22 cellular contexts compared by ENCODE assay signal in genomic region chr1:2105781-2106524, GRCh38. TPM values are rescaled to one million over a fixed set of nuclear protein-coding genes. Genes with fewer than 3 reads are reported as not detected.
DNase-seq lines count a peak whose midpoint lies in the region; ATAC-seq and TF ChIP-seq lines count a peak whose summit lies in the region.
"Had no signal": no experiment of that assay in that cellular context is flagged by ENCODE, and none has a peak within 500 bp of the region (broad histone marks: within the 10 kb centered on the region; RNA-seq: fewer than 3 reads in every experiment).

No MANE protein-coding gene starts in this region.

- H3K36me3 Mint-ChIP-seq in mesothelial cell of epicardium, result peaks cover 5% of the 10 kb centered on the region

- H3K4me3 ChIP-seq in BLaER1 treated with 17β-estradiol and CSF1 and Interleukin-3, amounts not matched to agents 10 nM and 100 nM, result no peak overlapping the region
- H3K4me3 ChIP-seq in RWPE2 (ENCODE audit: severe bottlenecking) (no peak overlapping the region), left lung (no peak overlapping the region), trophoblast cell (ENCODE audit: low read depth, low read length) (no peak overlapping the region)
- H3K4me3 ChIP-seq: K562, PC-9 had no signal

- TF ChIP-seq CTCF in RWPE2 (IDR thresholded peaks at IDR 0.05; ENCODE audit: poor library complexity, severe bottlenecking) (no peak), left lung (IDR thresholded peaks at IDR 0.05) (no peak), mesothelial cell of epicardium (IDR thresholded peaks at IDR 0.05; ENCODE audit: unreplicated experiment) (no peak)

- peak overlapping the region; percentile 34 for H2BK5ac ChIP-seq in trophoblast cell (ENCODE audit: low read depth, low read length, poor library complexity)

- H3K36me3 ChIP-seq in BLaER1 treated with 17β-estradiol and CSF1 and Interleukin-3, amounts not matched to agents 10 nM and 100 nM, result 0 out of 22 replicates have a peak, but pooled peaks cover 0 to 3% (median 0%) of the 10 kb centered on the region in 11 experiments
- H3K36me3 ChIP-seq in RWPE2 (ENCODE audit: low read depth), result no peaks in the 10 kb centered on the region
- H3K36me3 ChIP-seq in left lung, result no peaks in the 10 kb centered on the region
- H3K36me3 ChIP-seq in trophoblast cell (ENCODE audit: control insufficient read depth in 1 of 2, insufficient read depth in 2 of 2, low read length in 2 of 2), result peaks cover 25 to 29% of the 10 kb centered on the region in 2 experiments

- no peak overlapping the region for H2AFZ ChIP-seq in trophoblast cell (ENCODE audit: insufficient read depth, low read length, poor library complexity)
- H2AFZ ChIP-seq: PC-9 had no signal

- peak overlapping the region in 3 of 11 experiments; percentile 71 to 75 (median 71); a peak in 3 of 22 replicates for H3K27ac ChIP-seq in BLaER1 treated with 17β-estradiol and CSF1 and Interleukin-3, amounts not matched to agents 10 nM and 100 nM
- no peak overlapping the region for H3K27ac ChIP-seq in RWPE2 (ENCODE audit: poor library complexity, severe bottlenecking)
- H3K27ac ChIP-seq in left lung, result peak overlapping the region; percentile 46 to 80
- peak overlapping the region; percentile 11 for H3K27ac ChIP-seq in trophoblast cell (ENCODE audit: low read depth, low read length)
- H3K27ac ChIP-seq: PC-9 had no signal

- H3K27me3 ChIP-seq in BLaER1 treated with 17β-estradiol and CSF1 and Interleukin-3, amounts not matched to agents 10 nM and 100 nM, result peaks cover 0 to 64% (median 0%) of the 10 kb centered on the region in 11 experiments; a peak in 7 of 22 replicates
- H3K27me3 ChIP-seq in RWPE2 (ENCODE audit: insufficient read depth, poor library complexity, severe bottlenecking), result no peaks in the 10 kb centered on the region
- no peaks in the 10 kb centered on the region for H3K27me3 ChIP-seq in left lung
- H3K27me3 ChIP-seq in trophoblast cell (ENCODE audit: insufficient read depth, low read length), result no peaks in the 10 kb centered on the region

- ATAC-seq in RWPE2 (ENCODE audit: low read depth) (no peak), left lung (peak; percentile 53), HG03439 (IDR thresholded peaks at IDR 0.05; ENCODE audit: unreplicated experiment) (no peak)
- ATAC-seq: K562 had no signal

- H4K91ac ChIP-seq in trophoblast cell (ENCODE audit: low read depth, low read length), result peak overlapping the region; percentile 71

- peaks cover 2% of the 10 kb centered on the region for H3K4me1 Mint-ChIP-seq in mesothelial cell of epicardium

- peak overlapping the region in 4 of 11 experiments; percentile 21 to 64 (median 36); a peak in 6 of 22 replicates for H3K9ac ChIP-seq in BLaER1 treated with 17β-estradiol and CSF1 and Interleukin-3, amounts not matched to agents 10 nM and 100 nM
- H3K9ac ChIP-seq in trophoblast cell (ENCODE audit: low read length), result no peak overlapping the region

- peaks cover 0 to 5% (median 0%) of the 10 kb centered on the region in 11 experiments; a peak in 1 of 22 replicates for H3K9me3 ChIP-seq in BLaER1 treated with 17β-estradiol and CSF1 and Interleukin-3, amounts not matched to agents 10 nM and 100 nM (replicated peaks in 1 of 11)
- H3K9me3 ChIP-seq in RWPE2 (ENCODE audit: severe bottlenecking), result no peaks in the 10 kb centered on the region
- H3K9me3 ChIP-seq in left lung, result no peaks in the 10 kb centered on the region
- H3K9me3 ChIP-seq in trophoblast cell (ENCODE audit: insufficient read depth, low read depth, low read length), result peaks cover 7% of the 10 kb centered on the region

- H3K4me2 ChIP-seq in BLaER1 treated with 17β-estradiol and CSF1 and Interleukin-3, amounts not matched to agents 10 nM and 100 nM, result peak overlapping the region in 10 of 11 experiments; percentile 67 to 97 (median 92); a peak in 18 of 22 replicates
- no peak overlapping the region for H3K4me2 ChIP-seq in trophoblast cell (ENCODE audit: low read length)
- H3K4me2 ChIP-seq: PC-9 had no signal

- H3K4me1 ChIP-seq in BLaER1 treated with 17β-estradiol and CSF1 and Interleukin-3, amounts not matched to agents 10 nM and 100 nM, result peaks cover 60 to 100% (median 96%) of the 10 kb centered on the region in 10 experiments
- H3K4me1 ChIP-seq in RWPE2 (ENCODE audit: insufficient read depth, poor library complexity, severe bottlenecking), result no peaks in the 10 kb centered on the region
- H3K4me1 ChIP-seq in left lung, result peaks cover 3 to 22% of the 10 kb centered on the region in 2 donors
- peaks cover 0 to 4% of the 10 kb centered on the region in 2 experiments for H3K4me1 ChIP-seq in trophoblast cell (ENCODE audit: control insufficient read depth in 1 of 2, insufficient read depth in 2 of 2, low read length in 2 of 2)

- H2BK12ac ChIP-seq in trophoblast cell (ENCODE audit: low read length), result no peak overlapping the region

- no peak overlapping the region for H3K4ac ChIP-seq in trophoblast cell (ENCODE audit: low read depth, low read length)

- peak; percentile 36 for DNase-seq in RWPE2 (ENCODE audit: low spot score)
- DNase-seq in left lung, result peak in 1 of 2 donors; percentile 51
- DNase-seq in trophoblast cell, result no peak
- DNase-seq in mesothelial cell of epicardium (ENCODE audit: low spot score in 2 of 2, unreplicated experiment in 2 of 2), result no peak
- no peak for DNase-seq in NCI-H2171 (lab: John Stamatoyannopoulos, UW)
- no peak for DNase-seq in dermis blood vessel endothelial cell
- DNase-seq: CD4-positive, CD25-positive, alpha-beta regulatory T cell; DND-41; HCEC 1CT; Kasumi-1; MV-4-11; NCI-H1105; NCI-H146; NCI-H2029; NCI-H2227 treated with DMSO at 0.1 percent for 48 hours; NCI-H526 treated with DMSO at 0.1 percent for 48 hours; PC-9 had no signal

- no peak overlapping the region for H2AK5ac ChIP-seq in trophoblast cell (ENCODE audit: low read length)

- intact Hi-C loops in left lung (cut with DNase I), result no loop called here

- peaks cover 0 to 82% (median 42%) of the 10 kb centered on the region in 11 experiments; a peak in 17 of 22 replicates for H4K20me1 ChIP-seq in BLaER1 treated with 17β-estradiol and CSF1 and Interleukin-3, amounts not matched to agents 10 nM and 100 nM

- H3K27me3 Mint-ChIP-seq in mesothelial cell of epicardium (ENCODE audit: low read depth), result no peaks in the 10 kb centered on the region
- H3K27me3 Mint-ChIP-seq: B cell; CD4-positive, CD25-positive, alpha-beta regulatory T cell had no signal

- no peak overlapping the region for H3K27ac Mint-ChIP-seq in mesothelial cell of epicardium
- H3K27ac Mint-ChIP-seq: B cell; CD4-positive, CD25-positive, alpha-beta regulatory T cell had no signal

- no CpG with 5 or more reads among the region's 19 CpGs for WGBS in trophoblast cell (ENCODE audit: extremely low coverage, insufficient coverage, insufficient read length)

- no peak overlapping the region for H3K4me3 Mint-ChIP-seq in mesothelial cell of epicardium
- H3K4me3 Mint-ChIP-seq: B cell; CD4-positive, CD25-positive, alpha-beta regulatory T cell had no signal

- H2BK120ac ChIP-seq in trophoblast cell (ENCODE audit: insufficient read depth, low read length, poor library complexity), result peak overlapping the region; percentile 59

- H3K18ac ChIP-seq in trophoblast cell (ENCODE audit: low read length), result peak overlapping the region; percentile 39

- no peaks in the 10 kb centered on the region for H3K9me3 Mint-ChIP-seq in mesothelial cell of epicardium
- H3K9me3 Mint-ChIP-seq: CD4-positive, CD25-positive, alpha-beta regulatory T cell had no signal

- H4K12ac ChIP-seq in trophoblast cell (ENCODE audit: low read depth, low read length), result no peak overlapping the region

- peak overlapping the region; percentile 0 for H4K8ac ChIP-seq in trophoblast cell (ENCODE audit: low read depth, low read length)

- no peaks in the 10 kb centered on the region for H3K79me2 ChIP-seq in trophoblast cell (ENCODE audit: control insufficient read depth, insufficient read depth, low read length, poor library complexity)

- no peak overlapping the region for H3K14ac ChIP-seq in trophoblast cell (ENCODE audit: low read length)

- peaks cover 20% of the 10 kb centered on the region for H3K79me1 ChIP-seq in trophoblast cell (ENCODE audit: low read length)

- no peak overlapping the region for H3K23ac ChIP-seq in trophoblast cell (ENCODE audit: low read length)

RNA-seq across cellular contexts. Expression of gene PRKCZ, which starts 55.7 kb away (rescaled TPM):
- total RNA-seq in left lung (100 to 1,000 TPM; 100 to 129 TPM), mesothelial cell of epicardium (53.0 to 55.5 TPM (median 54.5 TPM) in 3 replicates), dermis blood vessel endothelial cell (20.6 and 22.8 TPM in 2 replicates)
- polyA plus RNA-seq in trophoblast cell (2013), result 232 and 240 TPM in 2 replicates
- total RNA-seq: HT1080 had no signal
